In the genomic region with DNA sequence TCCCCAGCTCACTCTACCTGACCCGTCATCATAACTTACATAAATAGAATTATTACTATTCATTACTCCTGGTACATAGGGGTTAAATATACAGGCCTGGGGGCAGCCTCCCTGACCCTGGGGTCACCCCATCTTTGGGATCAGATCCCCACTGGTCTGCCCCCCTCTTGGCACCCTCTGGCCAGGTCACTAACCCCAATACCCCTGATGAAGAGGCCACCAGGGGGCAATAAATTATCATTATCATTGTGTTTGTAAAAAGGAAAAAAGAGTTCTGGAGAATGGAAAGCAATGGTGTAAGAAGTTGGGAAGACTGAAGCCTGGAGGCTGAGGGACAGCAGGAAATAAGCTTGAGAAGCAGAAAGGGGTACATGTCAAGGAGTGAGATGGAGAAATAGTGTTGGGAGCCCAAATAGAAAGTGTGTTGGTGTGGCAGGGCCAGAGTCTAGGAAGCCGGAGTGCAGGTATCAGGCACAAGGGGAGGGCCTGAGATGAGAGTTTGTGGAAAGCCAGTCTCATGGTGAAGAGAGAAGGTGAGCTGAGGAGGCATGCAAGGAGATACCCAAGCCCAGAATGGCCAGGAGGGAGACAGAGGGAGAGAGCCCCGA, we compare ENCODE assay signal across 10 cellular contexts. TPM values are rescaled to one million over a fixed set of nuclear protein-coding genes. Genes with fewer than 3 reads are reported as not detected.
DNase-seq lines count a peak whose midpoint lies in the region; ATAC-seq and TF ChIP-seq lines count a peak whose summit lies in the region.
"Had no signal": no experiment of that assay in that cellular context is flagged by ENCODE, and none has a peak within 500 bp of the region (broad histone marks: within the 10 kb centered on the region; RNA-seq: fewer than 3 reads in every experiment).

No MANE protein-coding gene starts in this region.

- H3K27ac ChIP-seq in RWPE1 (no peak overlapping the region), thoracic aorta (no peak overlapping the region)

- TF ChIP-seq CTCF in RWPE1 (conservative IDR thresholded peaks at IDR 0.05; ENCODE audit: low read depth): 0 out of 2 replicates have a peak, but pooled peaks have one; percentile 13
- peak; percentile 34 for TF ChIP-seq CTCF in fibroblast of the aortic adventitia (IDR thresholded peaks at IDR 0.05; ENCODE audit: insufficient read depth, low read length)
- peak; percentile 18 for TF ChIP-seq CTCF in thoracic aorta (IDR thresholded peaks at IDR 0.05)

- CTCF ChIA-PET in RWPE1 (lab: Yijun Ruan, JAX): interaction anchor here (0.5 to 2.4 kb wide), 9 partner anchors 9 to 419 kb away, joined by 3 to 7 read pairs (median 3); no protein-coding TSS in a partner anchor

- no peaks in the 10 kb centered on the region for H3K9me3 ChIP-seq in thoracic aorta

- H3K4me3 ChIP-seq in fibroblast of the aortic adventitia (ENCODE audit: low read depth, low read length): no peak overlapping the region
- no peak overlapping the region for H3K4me3 ChIP-seq in thoracic aorta

- no peaks in the 10 kb centered on the region for H3K36me3 Mint-ChIP-seq in activated naive CD8-positive, alpha-beta T cell treated with anti-CD3 and anti-CD28 coated beads, Interleukin-2, amount 10 ng/mL, durations not matched to agents 7 days and 5 days
- no peaks in the 10 kb centered on the region for H3K36me3 Mint-ChIP-seq in activated naive CD8-positive, alpha-beta T cell treated with anti-CD3 and anti-CD28 coated beads, Interleukin-2, amount 50 U/mL, for 24 hours (ENCODE audit: low read depth)

- no peaks in the 10 kb centered on the region for H3K9me3 Mint-ChIP-seq in activated naive CD8-positive, alpha-beta T cell treated with anti-CD3 and anti-CD28 coated beads, Interleukin-2, amount 10 ng/mL, durations not matched to agents 7 days and 5 days
- no peaks in the 10 kb centered on the region for H3K9me3 Mint-ChIP-seq in activated naive CD8-positive, alpha-beta T cell treated with anti-CD3 and anti-CD28 coated beads, Interleukin-2, amount 50 U/mL, for 24 hours

- peak overlapping the region; percentile 57 for H3K27ac Mint-ChIP-seq in activated naive CD8-positive, alpha-beta T cell treated with anti-CD3 and anti-CD28 coated beads, Interleukin-2, amount 10 ng/mL, durations not matched to agents 7 days and 5 days
- H3K27ac Mint-ChIP-seq in activated naive CD8-positive, alpha-beta T cell treated with anti-CD3 and anti-CD28 coated beads, Interleukin-2, amount 50 U/mL, for 24 hours: no peak overlapping the region

- peaks cover 12% of the 10 kb centered on the region for H3K4me1 Mint-ChIP-seq in activated naive CD8-positive, alpha-beta T cell treated with anti-CD3 and anti-CD28 coated beads, Interleukin-2, amount 10 ng/mL, durations not matched to agents 7 days and 5 days
- peaks cover 25% of the 10 kb centered on the region for H3K4me1 Mint-ChIP-seq in activated naive CD8-positive, alpha-beta T cell treated with anti-CD3 and anti-CD28 coated beads, Interleukin-2, amount 50 U/mL, for 24 hours

- DNase-seq in activated naive CD8-positive, alpha-beta T cell treated with anti-CD3 and anti-CD28 coated beads, Interleukin-2, amount 10 ng/mL, durations not matched to agents 7 days and 5 days: no peak
- no peak for DNase-seq in activated naive CD8-positive, alpha-beta T cell treated with anti-CD3 and anti-CD28 coated beads, Interleukin-2, amount 50 U/mL, for 24 hours
- DNase-seq in RWPE1 (ENCODE audit: low spot score) (no peak), fibroblast of the aortic adventitia (ENCODE audit: low read depth) (peak; percentile 33), thoracic aorta (ENCODE audit: low spot score) (no peak), COLO668 (lab: John Stamatoyannopoulos, UW; ENCODE audit: unreplicated experiment) (no peak), NCI-H1417 (lab: John Stamatoyannopoulos, UW) (no peak)
- DNase-seq in central memory CD4-positive, alpha-beta T cell: no peak
- DNase-seq: COR-L47, GOT3 had no signal

- H3K4me3 Mint-ChIP-seq in activated naive CD8-positive, alpha-beta T cell treated with anti-CD3 and anti-CD28 coated beads, Interleukin-2, amount 10 ng/mL, durations not matched to agents 7 days and 5 days: no peak overlapping the region
- no peak overlapping the region for H3K4me3 Mint-ChIP-seq in activated naive CD8-positive, alpha-beta T cell treated with anti-CD3 and anti-CD28 coated beads, Interleukin-2, amount 50 U/mL, for 24 hours

- no peak for ATAC-seq in activated naive CD8-positive, alpha-beta T cell treated with anti-CD3 and anti-CD28 coated beads, Interleukin-2, amount 10 ng/mL, durations not matched to agents 7 days and 5 days (ENCODE audit: low read depth)
- no peak for ATAC-seq in activated naive CD8-positive, alpha-beta T cell treated with anti-CD3 and anti-CD28 coated beads, Interleukin-2, amount 50 U/mL, for 24 hours
- no peak for ATAC-seq in thoracic aorta (ENCODE audit: insufficient number of reproducible peaks, low FRiP score, low read depth)

- POLR2A ChIA-PET in activated naive CD8-positive, alpha-beta T cell treated with anti-CD3 and anti-CD28 coated beads, Interleukin-2, amount 10 ng/mL, durations not matched to agents 7 days and 5 days (lab: Charles Lee): interaction anchor here (1.1 to 5.0 kb wide), 2 partner anchors 17 to 28 kb away, joined by 4 to 63 read pairs; a partner anchor contains a TSS
- POLR2A ChIA-PET in RWPE1 (lab: Yijun Ruan, JAX; ENCODE audit: low non-redundant PET): no interaction called here

- no peaks in the 10 kb centered on the region for H3K27me3 ChIP-seq in thoracic aorta (replicated peaks; ENCODE audit: insufficient read depth)

- H3K27me3 Mint-ChIP-seq in activated naive CD8-positive, alpha-beta T cell treated with anti-CD3 and anti-CD28 coated beads, Interleukin-2, amount 10 ng/mL, durations not matched to agents 7 days and 5 days: peaks cover 32% of the 10 kb centered on the region
- peaks cover 9% of the 10 kb centered on the region for H3K27me3 Mint-ChIP-seq in activated naive CD8-positive, alpha-beta T cell treated with anti-CD3 and anti-CD28 coated beads, Interleukin-2, amount 50 U/mL, for 24 hours

- H3K4me1 ChIP-seq in thoracic aorta (ENCODE audit: control insufficient read depth in 1 of 2, low read depth in 2 of 2): peaks cover 11 to 17% of the 10 kb centered on the region in 2 donors

- no peaks in the 10 kb centered on the region for H3K36me3 ChIP-seq in thoracic aorta

RNA-seq across cellular contexts. Expression of a gene that starts 6.1 kb away (rescaled TPM):
- 10 to 100 TPM; 65.0 to 67.0 TPM for total RNA-seq in activated naive CD8-positive, alpha-beta T cell treated with anti-CD3 and anti-CD28 coated beads, Interleukin-2, amount 10 ng/mL, durations not matched to agents 7 days and 5 days
- total RNA-seq in fibroblast of the aortic adventitia (ENCODE audit: low replicate concordance) (16.4 and 46.4 TPM in 2 replicates), thoracic aorta (10 to 100 TPM; 43.2 to 64.2 TPM)

RNA-seq across cellular contexts. Expression of a gene that starts 8.6 kb away (rescaled TPM):
- not detected for total RNA-seq in activated naive CD8-positive, alpha-beta T cell treated with anti-CD3 and anti-CD28 coated beads, Interleukin-2, amount 10 ng/mL, durations not matched to agents 7 days and 5 days
- not detected in 2 replicates for total RNA-seq in fibroblast of the aortic adventitia (ENCODE audit: low replicate concordance)
- total RNA-seq in thoracic aorta: not detected

RNA-seq across cellular contexts. Expression of a gene that starts 28.0 kb away (rescaled TPM):
- 10 to 100 TPM; 44.8 to 51.2 TPM for total RNA-seq in activated naive CD8-positive, alpha-beta T cell treated with anti-CD3 and anti-CD28 coated beads, Interleukin-2, amount 10 ng/mL, durations not matched to agents 7 days and 5 days
- total RNA-seq in fibroblast of the aortic adventitia (ENCODE audit: low replicate concordance): 34.8 and 39.5 TPM in 2 replicates
- 10 to 100 TPM; 23.4 to 49.4 TPM for total RNA-seq in thoracic aorta

RNA-seq across cellular contexts. Expression of a gene that starts 32.2 kb away (rescaled TPM):
- 100 to 1,000 TPM; 388 to 425 TPM for total RNA-seq in activated naive CD8-positive, alpha-beta T cell treated with anti-CD3 and anti-CD28 coated beads, Interleukin-2, amount 10 ng/mL, durations not matched to agents 7 days and 5 days
- total RNA-seq in fibroblast of the aortic adventitia (ENCODE audit: low replicate concordance) (441 and 577 TPM in 2 replicates), thoracic aorta (100 to 1,000 TPM; 305 to 445 TPM)

RNA-seq across cellular contexts. Expression of a gene that starts 52.4 kb away (rescaled TPM):
- total RNA-seq in activated naive CD8-positive, alpha-beta T cell treated with anti-CD3 and anti-CD28 coated beads, Interleukin-2, amount 10 ng/mL, durations not matched to agents 7 days and 5 days: 10 to 100 TPM; 88.7 to 96.2 TPM
- total RNA-seq in fibroblast of the aortic adventitia (ENCODE audit: low replicate concordance): 28.0 and 63.3 TPM in 2 replicates
- total RNA-seq in thoracic aorta: 10 to 100 TPM; 50.9 to 65.6 TPM
